ENCODE assay signal across 8 cellular contexts in the genomic region with DNA sequence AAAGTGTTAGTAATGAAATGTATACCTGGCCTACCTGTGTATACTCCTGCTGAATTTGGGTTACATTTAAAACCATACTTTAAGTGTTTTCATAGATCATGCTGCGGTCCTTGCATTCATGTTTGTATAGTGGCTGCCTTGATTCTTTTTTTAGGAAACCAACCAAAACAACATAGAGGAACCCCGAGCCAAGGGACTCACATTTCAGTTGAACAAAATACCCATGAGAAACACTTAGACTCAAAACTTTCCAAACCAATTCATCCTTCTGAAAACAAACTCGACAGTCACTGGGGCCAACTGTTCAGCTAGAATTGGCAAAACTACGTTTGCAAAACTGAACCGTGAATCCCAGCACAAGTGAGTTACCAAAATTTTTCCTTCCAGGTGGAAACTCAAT. TPM values are rescaled to one million over a fixed set of nuclear protein-coding genes. Genes with fewer than 3 reads are reported as not detected.
DNase-seq lines count a peak whose midpoint lies in the region; ATAC-seq, FAIRE-seq and TF ChIP-seq lines count a peak whose summit lies in the region.

No MANE protein-coding gene starts in this region.

- H3K9ac ChIP-seq in NT2/D1 (ENCODE audit: insufficient read length, low read depth) (peak overlapping the region; percentile 91), endothelial cell of umbilical vein (replicated peaks; ENCODE audit: extremely low read depth, insufficient read depth, low read length) (peak overlapping the region; percentile 69), neural progenitor cell (peak overlapping the region; percentile 57)

- H3K9me3 ChIP-seq in NT2/D1 (ENCODE audit: insufficient read depth, low read length) (no peaks in the 10 kb centered on the region), endothelial cell of umbilical vein (replicated peaks; ENCODE audit: control insufficient read depth, insufficient read depth, low read length) (no peaks in the 10 kb centered on the region), neural progenitor cell (ENCODE audit: low read depth) (no peaks in the 10 kb centered on the region)

- H3K9me3 Mint-ChIP-seq in Calu3 (ENCODE audit: low read depth, unreplicated experiment) (no peaks in the 10 kb centered on the region), neural progenitor cell (peaks cover 35% of the 10 kb centered on the region)

- H3K27me3 Mint-ChIP-seq in Calu3 (ENCODE audit: unreplicated experiment) (no peaks in the 10 kb centered on the region), neural progenitor cell (ENCODE audit: insufficient read depth, low read depth) (peaks cover 7% of the 10 kb centered on the region)

- ATAC-seq in GM18505 (IDR thresholded peaks at IDR 0.05; ENCODE audit: unreplicated experiment): no peak

- peaks cover 21% of the 10 kb centered on the region for H3F3A ChIP-seq in neural progenitor cell (ENCODE audit: low read depth)

- intact Hi-C loops in Calu3 (cut with micrococcal nuclease; ENCODE audit: unreplicated experiment) (loop anchor here (2.0 to 5.0 kb wide), 2 partner anchors 14 to 42 kb away; no protein-coding TSS in a partner anchor), endothelial cell of umbilical vein (cut with micrococcal nuclease) (loop anchor here (2.0 kb wide), 3 partner anchors 40 to 712 kb away; no protein-coding TSS in a partner anchor)

- H3K27me3 ChIP-seq in NT2/D1 (ENCODE audit: insufficient read depth, insufficient read length) (no peaks in the 10 kb centered on the region), endothelial cell of umbilical vein (ENCODE audit: control insufficient read depth in 2 of 2, insufficient read depth in 2 of 2, low read length in 2 of 2) (no peaks in the 10 kb centered on the region), neural progenitor cell (peaks cover 5% of the 10 kb centered on the region)

- H3K36me3 ChIP-seq in NT2/D1 (ENCODE audit: insufficient read depth, insufficient read length, low read length): no peaks in the 10 kb centered on the region
- H3K36me3 ChIP-seq in endothelial cell of umbilical vein (ENCODE audit: control insufficient read depth in 2 of 2, extremely low read depth in 1 of 2, insufficient read depth in 2 of 2, low read length in 2 of 2): no peaks in the 10 kb centered on the region
- no peaks in the 10 kb centered on the region for H3K36me3 ChIP-seq in neural progenitor cell

- TF ChIP-seq POLR2A in endothelial cell of umbilical vein (IDR thresholded peaks at IDR 0.05; ENCODE audit: low read depth, low read length) (no peak), GM18505 (IDR thresholded peaks at IDR 0.05; ENCODE audit: borderline replicate concordance, extremely low read depth, insufficient read depth, insufficient read length) (no peak)

- peaks cover 30% of the 10 kb centered on the region for H3K4me1 Mint-ChIP-seq in Calu3 (ENCODE audit: low read depth, unreplicated experiment)
- peaks cover 18% of the 10 kb centered on the region for H3K4me1 Mint-ChIP-seq in neural progenitor cell

- H2AFZ ChIP-seq in endothelial cell of umbilical vein (ENCODE audit: low read depth, low read length) (peak overlapping the region; percentile 95), neural progenitor cell (replicated peaks) (peak overlapping the region; percentile 84)

- POLR2A ChIA-PET in endothelial cell of umbilical vein (lab: Charles Lee): interaction anchor here (0.7 kb wide), 1 partner anchor 98 kb away, joined by 3 read pairs; no protein-coding TSS in a partner anchor

- dilution Hi-C loops in endothelial cell of umbilical vein (cut with MboI; ENCODE audit: extremely low pct_ligation_motif_present, low sequenced_read_pairs): no loop called here

- H4K20me1 ChIP-seq in endothelial cell of umbilical vein (replicated peaks; ENCODE audit: control insufficient read depth, extremely low read depth, insufficient read depth, low read length) (no peaks in the 10 kb centered on the region), neural progenitor cell (ENCODE audit: low read depth) (peaks cover 42% of the 10 kb centered on the region)

- CTCF ChIA-PET in Calu3 (lab: Charles Lee): no interaction called here
- CTCF ChIA-PET in endothelial cell of umbilical vein (lab: Charles Lee): interaction anchor here (0.7 to 1.6 kb wide), 6 partner anchors 9 to 724 kb away, joined by 3 to 4 read pairs (median 3); no protein-coding TSS in a partner anchor

- H3K79me2 ChIP-seq in endothelial cell of umbilical vein (ENCODE audit: control insufficient read depth, insufficient read depth, low read length) (peaks cover 50% of the 10 kb centered on the region), neural progenitor cell (ENCODE audit: low read depth) (peaks cover 56% of the 10 kb centered on the region)

- peak overlapping the region; percentile 4 for H3K27ac ChIP-seq in endothelial cell of umbilical vein (ENCODE audit: insufficient read depth, low read depth, low read length)
- H3K27ac ChIP-seq in neural progenitor cell: peak overlapping the region; percentile 89

- H3K36me3 Mint-ChIP-seq in Calu3 (ENCODE audit: insufficient read depth, unreplicated experiment): peaks cover 36% of the 10 kb centered on the region
- H3K36me3 Mint-ChIP-seq in neural progenitor cell: peaks cover 36% of the 10 kb centered on the region

- TF ChIP-seq CTCF in Calu3 (IDR thresholded peaks at IDR 0.05; ENCODE audit: unreplicated experiment) (no peak), endothelial cell of umbilical vein (IDR thresholded peaks at IDR 0.05; ENCODE audit: extremely low read depth in 1 of 2, insufficient read depth in 1 of 2, low read depth in 1 of 2, low read length in 2 of 2) (no peak), neural progenitor cell (IDR thresholded peaks at IDR 0.05) (no peak)

- peak overlapping the region; percentile 99 for H3K4me2 ChIP-seq in endothelial cell of umbilical vein (ENCODE audit: insufficient read depth, low read length)
- H3K4me2 ChIP-seq in neural progenitor cell: peak overlapping the region; percentile 99

- H3K27ac Mint-ChIP-seq in Calu3 (ENCODE audit: unreplicated experiment) (peak overlapping the region; percentile 56), neural progenitor cell (no peak overlapping the region)

- DNase-seq in Calu3 (no peak), NT2/D1 (ENCODE audit: low read depth, low spot score) (no peak), endothelial cell of umbilical vein (ENCODE audit: low read depth, low spot score) (no peak), neural progenitor cell (ENCODE audit: low spot score) (no peak), SK-N-DZ (ENCODE audit: low spot score) (no peak), foreskin melanocyte (no peak), activated gamma-delta T cell treated with Interleukin-2 at 50 U/mL for 16 hours (no peak)

- BruUV-seq in Calu3 (replicated peaks; lab: Mats Ljungman, UMichigan) (TSS peak; percentile 54), endothelial cell of umbilical vein (replicated peaks; lab: Mats Ljungman, UMichigan) (TSS peak; percentile 38)

- H3K4me3 Mint-ChIP-seq in Calu3 (ENCODE audit: low read depth, unreplicated experiment) (peak overlapping the region; percentile 97), neural progenitor cell (peak overlapping the region; percentile 100)

- H3K4me1 ChIP-seq in NT2/D1 (ENCODE audit: insufficient read depth, insufficient read length) (no peaks in the 10 kb centered on the region), endothelial cell of umbilical vein (ENCODE audit: control insufficient read depth, extremely low read depth, insufficient read depth, low read length) (peaks cover 17% of the 10 kb centered on the region), neural progenitor cell (peaks cover 8% of the 10 kb centered on the region)

- peak overlapping the region; percentile 68 for H3K4me3 ChIP-seq in NT2/D1 (ENCODE audit: insufficient read length, low read depth)
- peak overlapping the region; percentile 62 to 85 (median 68) for H3K4me3 ChIP-seq in endothelial cell of umbilical vein (replicated peaks in 1 of 3; ENCODE audit: insufficient read depth in 1 of 3, low read depth in 1 of 3, low read length in 3 of 3)
- peak overlapping the region; percentile 84 for H3K4me3 ChIP-seq in neural progenitor cell

- H3K9me1 ChIP-seq in endothelial cell of umbilical vein (replicated peaks; ENCODE audit: control insufficient read depth, extremely low read depth, insufficient read depth, low read length): no peaks in the 10 kb centered on the region

- peak; percentile 84 for FAIRE-seq in endothelial cell of umbilical vein (lab: Jason Lieb, UNC)

TF ChIP-seq in endothelial cell of umbilical vein, 7 proteins besides CTCF, POLR2A, EP300 and RAD21:
- no peak for TF ChIP-seq GATA2 (IDR thresholded peaks at IDR 0.05; ENCODE audit: insufficient read depth, insufficient read length, low read depth, low read length)
- TF ChIP-seq POLR2AphosphoS5 (IDR thresholded peaks at IDR 0.05; ENCODE audit: insufficient read depth, low read depth, low read length): no peak
- TF ChIP-seq MYC (IDR thresholded peaks at IDR 0.05; ENCODE audit: low read depth, low read length): no peak
- TF ChIP-seq FOS (IDR thresholded peaks at IDR 0.05; ENCODE audit: borderline replicate concordance, insufficient read depth, low read length): no peak
- TF ChIP-seq, protein P1, sequence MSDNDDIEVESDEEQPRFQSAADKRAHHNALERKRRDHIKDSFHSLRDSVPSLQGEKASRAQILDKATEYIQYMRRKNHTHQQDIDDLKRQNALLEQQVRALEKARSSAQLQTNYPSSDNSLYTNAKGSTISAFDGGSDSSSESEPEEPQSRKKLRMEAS (IDR thresholded peaks at IDR 0.05; ENCODE audit: insufficient read depth, insufficient read length): no peak
- no peak for TF ChIP-seq JUN (IDR thresholded peaks at IDR 0.05; ENCODE audit: borderline replicate concordance, insufficient read depth, insufficient read length, low read depth)
- TF ChIP-seq EZH2 (IDR thresholded peaks at IDR 0.05; ENCODE audit: borderline replicate concordance, low read depth, low read length, severe bottlenecking): no peak

RNA-seq across cellular contexts. Expression of a gene that starts 1.4 kb away (rescaled TPM):
- total RNA-seq in Calu3 (2022): 48.4 and 63.2 TPM in 2 replicates
- 34.4 and 36.2 TPM in 2 replicates for total RNA-seq in endothelial cell of umbilical vein
- polyA plus RNA-seq in endothelial cell of umbilical vein: 13.1 and 17.2 TPM in 2 replicates
- 15.1 and 15.7 TPM in 2 replicates for polyA plus RNA-seq in endothelial cell of umbilical vein (2011; cell fraction: cytosol; rRNA removed)
- polyA plus RNA-seq in endothelial cell of umbilical vein (2011; cell fraction: nucleus; rRNA removed): 40.0 and 42.2 TPM in 2 replicates
- polyA plus RNA-seq in endothelial cell of umbilical vein (2012): 28.2 and 34.4 TPM in 2 replicates
- polyA minus RNA-seq in endothelial cell of umbilical vein: 87.4 and 135 TPM in 2 replicates
- 6.7 TPM for polyA minus RNA-seq in endothelial cell of umbilical vein (2011; cell fraction: cytosol; rRNA and poly(A)+ RNA removed)
- 67.8 and 132 TPM in 2 replicates for polyA minus RNA-seq in endothelial cell of umbilical vein (2011; cell fraction: nucleus; rRNA and poly(A)+ RNA removed)
- 72.5 and 87.9 TPM in 2 replicates for total RNA-seq in neural progenitor cell (ENCODE audit: low replicate concordance)
- 51.7 and 53.5 TPM in 2 replicates for polyA plus RNA-seq in SK-N-DZ (2014; cell fraction: cytosol; rRNA removed)
- polyA plus RNA-seq in SK-N-DZ (2014; cell fraction: nucleus; rRNA removed): 115 and 182 TPM in 2 replicates
